In the genomic region with DNA sequence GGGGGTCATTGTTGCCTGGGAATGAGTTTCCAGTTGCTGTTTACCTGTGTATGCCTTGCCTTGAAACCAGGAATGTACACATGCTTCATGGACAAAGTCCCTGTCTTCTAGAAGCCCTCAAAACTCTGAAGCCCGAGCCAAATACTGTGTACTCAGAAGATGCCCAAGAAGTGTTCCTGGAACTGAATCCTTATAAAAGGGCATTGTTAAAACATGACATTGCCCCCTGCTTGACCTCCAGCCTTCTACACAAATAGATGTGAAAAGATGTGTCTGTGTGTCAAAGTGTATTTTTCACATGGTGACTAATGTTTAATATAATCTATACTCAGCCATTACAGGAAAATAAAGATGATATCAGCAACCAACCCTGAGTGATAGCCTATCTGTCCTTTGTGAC, we compare ENCODE assay signal across 1 cellular context.
TF ChIP-seq lines count a peak whose summit lies in the region.

No MANE protein-coding gene starts in this region.

TF ChIP-seq in SK-N-SH, 30 proteins besides CTCF, POLR2A, EP300 and RAD21 (continued from another document):
- TF ChIP-seq REST (IDR thresholded peaks at IDR 0.05; ENCODE audit: low read depth, low read length) (no peak), YY1 (IDR thresholded peaks at IDR 0.05; ENCODE audit: low read depth) (no peak)
